12 cellular contexts compared by ENCODE assay signal in the genomic region with DNA sequence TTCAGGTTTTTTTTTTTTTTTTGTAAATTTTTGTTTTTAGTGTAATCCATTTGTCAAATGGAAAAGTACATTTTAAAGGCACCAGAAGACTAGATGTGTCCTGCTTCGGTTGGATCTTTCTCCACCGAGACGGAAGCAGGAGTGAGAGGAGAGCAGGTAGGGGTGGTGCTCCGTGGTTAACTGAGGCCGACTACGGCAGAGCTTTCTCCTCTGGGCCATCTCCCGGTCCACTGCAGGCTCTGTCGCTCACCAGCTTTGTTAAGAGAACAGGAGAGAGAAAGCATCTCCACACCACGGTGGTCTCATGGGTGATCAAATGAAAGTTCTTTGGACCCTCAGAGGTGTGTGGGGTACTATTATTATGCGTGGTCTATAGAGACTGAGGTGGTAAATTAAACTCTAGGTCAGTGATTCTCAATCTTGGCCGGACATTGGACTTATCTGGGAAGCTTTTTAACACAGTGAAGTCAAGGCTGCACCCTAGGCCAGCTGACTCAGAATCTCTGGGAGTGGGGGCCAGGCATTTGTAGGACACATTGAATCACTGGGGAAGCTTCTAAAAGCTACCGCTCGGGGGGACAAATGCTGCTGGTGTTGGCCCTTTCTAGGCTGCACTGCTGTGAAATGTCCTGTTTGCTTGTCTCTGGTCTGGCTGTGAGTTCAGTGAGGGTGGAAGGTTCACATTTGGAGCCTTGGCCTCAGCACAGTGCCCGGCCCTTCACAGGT. TPM values are rescaled to one million over a fixed set of nuclear protein-coding genes. Genes with fewer than 3 reads are reported as not detected.
DNase-seq lines count a peak whose midpoint lies in the region; ATAC-seq and TF ChIP-seq lines count a peak whose summit lies in the region.
"Had no signal": no experiment of that assay in that cellular context is flagged by ENCODE, and none has a peak within 500 bp of the region (broad histone marks: within the 10 kb centered on the region; RNA-seq: fewer than 3 reads in every experiment).

No MANE protein-coding gene starts in this region.

- TF ChIP-seq CTCF in ovary (IDR thresholded peaks at IDR 0.05), result no peak

- ATAC-seq in Right ventricle myocardium inferior, result peak; percentile 73
- peak; percentile 62 for ATAC-seq in Right ventricle myocardium superior (ENCODE audit: poor library complexity)
- ATAC-seq in aorta (ENCODE audit: low FRiP score), result peak; percentile 47
- no peak for ATAC-seq in HG02610 (IDR thresholded peaks at IDR 0.05; ENCODE audit: unreplicated experiment)
- ATAC-seq: activated CD4-positive, alpha-beta T cell treated with anti-CD3 and anti-CD28 coated beads for 36 hours had no signal

- WGBS in ovary, 3 donors, result 61 to 70% (median 62%) methylated on average over 14 of the region's 14 CpGs
- WGBS in aorta, 2 donors, result 67 to 74% methylated on average over 14 of the region's 14 CpGs

- H3K4me3 ChIP-seq in ovary (no peak overlapping the region), aorta (ENCODE audit: low read length in 2 of 2) (no peak overlapping the region)

- H3K4me1 ChIP-seq in ovary (ENCODE audit: insufficient read depth) (peaks cover 39% of the 10 kb centered on the region), aorta (ENCODE audit: control insufficient read depth in 1 of 2, insufficient read depth in 2 of 2, low read length in 2 of 2) (peaks cover 0 to 9% of the 10 kb centered on the region in 2 donors)

- H3K9me3 ChIP-seq in ovary, result no peaks in the 10 kb centered on the region
- H3K9me3 ChIP-seq in aorta (ENCODE audit: control insufficient read depth, low read length), result no peaks in the 10 kb centered on the region

- intact Hi-C loops in Right ventricle myocardium inferior (cut with DNase I) (loop anchor here (5.0 kb wide), 1 partner anchor 34 kb away; no protein-coding TSS in a partner anchor), cardiac septum (cut with DNase I) (no loop called here), Right ventricle myocardium superior (cut with DNase I) (no loop called here), ovary (cut with DNase I) (loop anchor here in 1 of 4 donors (5.0 kb wide), 1 partner anchor 34 kb away; no protein-coding TSS in a partner anchor), aorta (cut with DNase I) (no loop called here)

- no peak for DNase-seq in Right ventricle myocardium inferior (ENCODE audit: missing footprints)
- DNase-seq in cardiac septum (ENCODE audit: low spot score), result no peak
- peak; percentile 64 for DNase-seq in Right ventricle myocardium superior
- DNase-seq in ovary, result peak in 4 of 5 donors; percentile 49 to 72 (median 57)
- peak in 1 of 2 donors; percentile 70 for DNase-seq in aorta
- DNase-seq in foreskin melanocyte, result no peak
- DNase-seq in kidney tubule cell (ENCODE audit: low spot score), result no peak
- DNase-seq: activated CD4-positive, alpha-beta T cell treated with anti-CD3 and anti-CD28 coated beads for 36 hours; activated naive CD4-positive, alpha-beta T cell had no signal

- H3K27ac ChIP-seq in ovary (peak overlapping the region; percentile 49 to 78), aorta (ENCODE audit: low read depth in 1 of 2, low read length in 2 of 2) (peak overlapping the region in 1 of 2 donors; percentile 27)

- no peaks in the 10 kb centered on the region for H3K36me3 ChIP-seq in ovary
- H3K36me3 ChIP-seq in aorta (ENCODE audit: control insufficient read depth in 1 of 2, insufficient read depth in 2 of 2, low read length in 1 of 2), result no peaks in the 10 kb centered on the region

- H3K27me3 ChIP-seq in ovary (no peaks in the 10 kb centered on the region), aorta (ENCODE audit: control insufficient read depth in 1 of 2, insufficient read depth in 2 of 2, low read length in 1 of 2) (no peaks in the 10 kb centered on the region)

- no peak for TF ChIP-seq EP300 in ovary (IDR thresholded peaks at IDR 0.05)

- TF ChIP-seq POLR2A in ovary (IDR thresholded peaks at IDR 0.05), result no peak

RNA-seq across cellular contexts. Expression of a gene that starts 25.0 kb away (rescaled TPM):
- total RNA-seq in Right ventricle myocardium inferior, result 0.11 TPM
- 0.19 TPM for total RNA-seq in cardiac septum
- 0.08 TPM for total RNA-seq in Right ventricle myocardium superior
- total RNA-seq in ovary, result 1 to 10 TPM in 1 of 7 donors, under 1 TPM in 6; 0.12 to 3.1 (median 0.32) TPM
- 1 to 10 TPM in 1 of 2 donors, under 1 TPM in 1; 0.42 to 1.2 TPM for polyA plus RNA-seq in ovary
- total RNA-seq in aorta, result under 1 TPM; 0.16 to 0.63 TPM
- polyA plus RNA-seq in aorta, result under 1 TPM; 0.08 to 0.25 TPM
- total RNA-seq: A172, NCI-H460 had no signal

Comparison
In these comparisons a context has a peak if more than half of its experiments do, and no peak if none do; other contexts are left out.
1. DNase-seq: peak in Right ventricle myocardium superior (single experiment) and ovary (4 of 5); none in Right ventricle myocardium inferior (single experiment), cardiac septum (single experiment), foreskin melanocyte (single experiment) and kidney tubule cell (single experiment).